Comparison of ENCODE assay signal across 8 cellular contexts in genomic region chr12:10235761-10236631, GRCh38.
DNase-seq lines count a peak whose midpoint lies in the region; ATAC-seq lines count a peak whose summit lies in the region.

No MANE protein-coding gene starts in this region.

- ATAC-seq in GM21529 (IDR thresholded peaks at IDR 0.05; ENCODE audit: unreplicated experiment) (no peak), GM19467 (IDR thresholded peaks at IDR 0.05; ENCODE audit: unreplicated experiment) (no peak)

- DNase-seq in EH (ENCODE audit: low read depth): peak; percentile 48
- DNase-seq in HuH-7 (ENCODE audit: low spot score): peak; percentile 32
- peak; percentile 14 for DNase-seq in T follicular helper cell (ENCODE audit: low read depth)
- peak; percentile 23 for DNase-seq in central memory CD4-positive, alpha-beta T cell
- DNase-seq in left kidney (ENCODE audit: low read depth, low spot score): peak; percentile 68
- DNase-seq in stimulated activated naive CD4-positive, alpha-beta T cell treated with Interleukin-2 at 50 U/mL for 16 hours (lab: John Stamatoyannopoulos, UW): peak; percentile 16

Comparison
In these comparisons a context has a peak if more than half of its experiments do, and no peak if none do; other contexts are left out.
1. DNase-seq: peak in every context shown above with its lines; median percentile 68 in left kidney; 48 in EH; 32 in HuH-7; 23 in central memory CD4-positive, alpha-beta T cell; 16 in stimulated activated naive CD4-positive, alpha-beta T cell treated with Interleukin-2 at 50 U/mL for 16 hours; 14 in T follicular helper cell.